In genomic region chr12:121800694-121801600, GRCh38 we compare ENCODE assay signal across 1 cellular context.
A peak's percentile ranks its signal among the peaks of the same experiment; 100 is the strongest.
TF ChIP-seq lines count a peak whose summit lies in the region.

No MANE protein-coding gene starts in this region.

TF ChIP-seq in HEK293, 187 proteins besides CTCF, POLR2A, EP300 and RAD21 (continued from another document and continues in another):
- TF ChIP-seq, protein P1, sequence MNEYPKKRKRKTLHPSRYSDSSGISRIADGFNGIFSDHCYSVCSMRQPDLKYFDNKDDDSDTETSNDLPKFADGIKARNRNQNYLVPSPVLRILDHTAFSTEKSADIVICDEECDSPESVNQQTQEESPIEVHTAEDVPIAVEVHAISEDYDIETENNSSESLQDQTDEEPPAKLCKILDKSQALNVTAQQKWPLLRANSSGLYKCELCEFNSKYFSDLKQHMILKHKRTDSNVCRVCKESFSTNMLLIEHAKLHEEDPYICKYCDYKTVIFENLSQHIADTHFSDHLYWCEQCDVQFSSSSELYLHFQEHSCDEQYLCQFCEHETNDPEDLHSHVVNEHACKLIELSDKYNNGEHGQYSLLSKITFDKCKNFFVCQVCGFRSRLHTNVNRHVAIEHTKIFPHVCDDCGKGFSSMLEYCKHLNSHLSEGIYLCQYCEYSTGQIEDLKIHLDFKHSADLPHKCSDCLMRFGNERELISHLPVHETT (tag by site-specific recombination; IDR thresholded peaks at IDR 0.05): 0 out of 2 replicates have a peak, but pooled peaks have one; percentile 22
- TF ChIP-seq ZSCAN23 (tag by site-specific recombination; IDR thresholded peaks at IDR 0.05) (peak; percentile 54; the same call in 1 of the 2 replicates), ZNF513 (tag by site-specific recombination; IDR thresholded peaks at IDR 0.05) (peak; percentile 8; the same call in 1 of the 2 replicates), SETDB1 (IDR thresholded peaks at IDR 0.05; ENCODE audit: insufficient read length, low read length) (no peak), ZNF561 (tag by site-specific recombination; IDR thresholded peaks at IDR 0.05; ENCODE audit: borderline replicate concordance) (0 out of 2 replicates have a peak, but pooled peaks have one; percentile 12), REST (tag by site-specific recombination; IDR thresholded peaks at IDR 0.05) (peak; percentile 19; the same call in 1 of the 2 replicates), HIC1 (tag by site-specific recombination; IDR thresholded peaks at IDR 0.05) (peak; percentile 27; the same call in 1 of the 2 replicates), YY2 (tag by site-specific recombination; IDR thresholded peaks at IDR 0.05) (no peak), ZNF501 (tag by site-specific recombination; IDR thresholded peaks at IDR 0.05) (no peak; the same call in 1 of the 2 replicates), ZXDB (tag by site-specific recombination; IDR thresholded peaks at IDR 0.05) (peak; percentile 99), ZNF747 (tag by site-specific recombination; IDR thresholded peaks at IDR 0.05) (no peak), SP7 (tag by site-specific recombination; IDR thresholded peaks at IDR 0.05) (0 out of 2 replicates have a peak, but pooled peaks have one; percentile 20), ZNF555 (tag by site-specific recombination; conservative IDR thresholded peaks at IDR 0.05) (no peak), EGR2 (tag by site-specific recombination; IDR thresholded peaks at IDR 0.05; ENCODE audit: low read depth) (peak; percentile 13; the same call in 1 of the 2 replicates), ZNF629 (tag by site-specific recombination; IDR thresholded peaks at IDR 0.05) (peak; percentile 56), ZBTB7A (tag by site-specific recombination; IDR thresholded peaks at IDR 0.05; ENCODE audit: low read depth) (peak; percentile 75; the same call in 1 of the 2 replicates), ZNF394 (tag by site-specific recombination; IDR thresholded peaks at IDR 0.05; ENCODE audit: borderline replicate concordance) (peak; percentile 14; the same call in 1 of the 2 replicates), ZBTB20 (tag by site-specific recombination; IDR thresholded peaks at IDR 0.05) (peak; percentile 65), IKZF3 (tag by site-specific recombination; IDR thresholded peaks at IDR 0.05) (no peak), ZNF600 (tag by site-specific recombination; IDR thresholded peaks at IDR 0.05) (no peak; the same call in 1 of the 2 replicates), ZNF24 (tag by site-specific recombination; IDR thresholded peaks at IDR 0.05) (0 out of 2 replicates have a peak, but pooled peaks have one; percentile 22), ZFHX2 (tag by site-specific recombination; conservative IDR thresholded peaks at IDR 0.05) (0 out of 2 replicates have a peak, but pooled peaks have one; percentile 19), SP2 (tag by site-specific recombination; IDR thresholded peaks at IDR 0.05) (peak; percentile 78), ZNF335 (tag by site-specific recombination; conservative IDR thresholded peaks at IDR 0.05) (peak; percentile 95), YY1 (tag by site-specific recombination; IDR thresholded peaks at IDR 0.05) (peak; percentile 87), ZBTB26 (tag by site-specific recombination; optimal IDR thresholded peaks at IDR 0.05) (peak; percentile 81), SALL2 (tag by site-specific recombination; IDR thresholded peaks at IDR 0.05; ENCODE audit: borderline replicate concordance) (no peak), ZNF248 (tag by site-specific recombination; IDR thresholded peaks at IDR 0.05) (no peak), ZNF777 (tag by site-specific recombination; IDR thresholded peaks at IDR 0.05; ENCODE audit: borderline replicate concordance) (0 out of 2 replicates have a peak, but pooled peaks have one; percentile 12), ZBTB8A (tag by site-specific recombination; IDR thresholded peaks at IDR 0.05) (peak; percentile 93), WT1 (tag by site-specific recombination; IDR thresholded peaks at IDR 0.05) (0 out of 2 replicates have a peak, but pooled peaks have one; percentile 24)
- TF ChIP-seq, protein P2, sequence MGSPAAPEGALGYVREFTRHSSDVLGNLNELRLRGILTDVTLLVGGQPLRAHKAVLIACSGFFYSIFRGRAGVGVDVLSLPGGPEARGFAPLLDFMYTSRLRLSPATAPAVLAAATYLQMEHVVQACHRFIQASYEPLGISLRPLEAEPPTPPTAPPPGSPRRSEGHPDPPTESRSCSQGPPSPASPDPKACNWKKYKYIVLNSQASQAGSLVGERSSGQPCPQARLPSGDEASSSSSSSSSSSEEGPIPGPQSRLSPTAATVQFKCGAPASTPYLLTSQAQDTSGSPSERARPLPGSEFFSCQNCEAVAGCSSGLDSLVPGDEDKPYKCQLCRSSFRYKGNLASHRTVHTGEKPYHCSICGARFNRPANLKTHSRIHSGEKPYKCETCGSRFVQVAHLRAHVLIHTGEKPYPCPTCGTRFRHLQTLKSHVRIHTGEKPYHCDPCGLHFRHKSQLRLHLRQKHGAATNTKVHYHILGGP (tag by site-specific recombination; IDR thresholded peaks at IDR 0.05): 0 out of 2 replicates have a peak, but pooled peaks have one; percentile 24
- TF ChIP-seq, protein P3, sequence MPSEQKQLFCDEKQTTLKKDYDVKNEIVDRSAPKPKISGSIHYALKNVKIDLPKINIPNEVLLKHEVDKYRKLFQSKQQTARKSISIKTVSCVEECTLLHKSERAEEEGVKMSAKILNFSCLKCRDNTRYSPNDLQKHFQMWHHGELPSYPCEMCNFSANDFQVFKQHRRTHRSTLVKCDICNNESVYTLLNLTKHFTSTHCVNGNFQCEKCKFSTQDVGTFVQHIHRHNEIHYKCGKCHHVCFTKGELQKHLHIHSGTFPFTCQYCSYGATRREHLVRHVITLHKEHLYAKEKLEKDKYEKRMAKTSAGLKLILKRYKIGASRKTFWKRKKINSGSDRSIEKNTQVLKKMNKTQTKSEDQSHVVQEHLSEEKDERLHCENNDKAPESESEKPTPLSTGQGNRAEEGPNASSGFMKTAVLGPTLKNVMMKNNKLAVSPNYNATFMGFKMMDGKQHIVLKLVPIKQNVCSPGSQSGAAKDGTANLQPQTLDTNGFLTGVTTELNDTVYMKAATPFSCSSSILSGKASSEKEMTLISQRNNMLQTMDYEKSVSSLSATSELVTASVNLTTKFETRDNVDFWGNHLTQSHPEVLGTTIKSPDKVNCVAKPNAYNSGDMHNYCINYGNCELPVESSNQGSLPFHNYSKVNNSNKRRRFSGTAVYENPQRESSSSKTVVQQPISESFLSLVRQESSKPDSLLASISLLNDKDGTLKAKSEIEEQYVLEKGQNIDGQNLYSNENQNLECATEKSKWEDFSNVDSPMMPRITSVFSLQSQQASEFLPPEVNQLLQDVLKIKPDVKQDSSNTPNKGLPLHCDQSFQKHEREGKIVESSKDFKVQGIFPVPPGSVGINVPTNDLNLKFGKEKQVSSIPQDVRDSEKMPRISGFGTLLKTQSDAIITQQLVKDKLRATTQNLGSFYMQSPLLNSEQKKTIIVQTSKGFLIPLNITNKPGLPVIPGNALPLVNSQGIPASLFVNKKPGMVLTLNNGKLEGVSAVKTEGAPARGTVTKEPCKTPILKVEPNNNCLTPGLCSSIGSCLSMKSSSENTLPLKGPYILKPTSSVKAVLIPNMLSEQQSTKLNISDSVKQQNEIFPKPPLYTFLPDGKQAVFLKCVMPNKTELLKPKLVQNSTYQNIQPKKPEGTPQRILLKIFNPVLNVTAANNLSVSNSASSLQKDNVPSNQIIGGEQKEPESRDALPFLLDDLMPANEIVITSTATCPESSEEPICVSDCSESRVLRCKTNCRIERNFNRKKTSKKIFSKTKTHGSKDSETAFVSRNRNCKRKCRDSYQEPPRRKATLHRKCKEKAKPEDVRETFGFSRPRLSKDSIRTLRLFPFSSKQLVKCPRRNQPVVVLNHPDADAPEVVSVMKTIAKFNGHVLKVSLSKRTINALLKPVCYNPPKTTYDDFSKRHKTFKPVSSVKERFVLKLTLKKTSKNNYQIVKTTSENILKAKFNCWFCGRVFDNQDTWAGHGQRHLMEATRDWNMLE (tag by site-specific recombination; conservative IDR thresholded peaks at IDR 0.05; ENCODE audit: low read depth): no peak
- TF ChIP-seq, protein P4, sequence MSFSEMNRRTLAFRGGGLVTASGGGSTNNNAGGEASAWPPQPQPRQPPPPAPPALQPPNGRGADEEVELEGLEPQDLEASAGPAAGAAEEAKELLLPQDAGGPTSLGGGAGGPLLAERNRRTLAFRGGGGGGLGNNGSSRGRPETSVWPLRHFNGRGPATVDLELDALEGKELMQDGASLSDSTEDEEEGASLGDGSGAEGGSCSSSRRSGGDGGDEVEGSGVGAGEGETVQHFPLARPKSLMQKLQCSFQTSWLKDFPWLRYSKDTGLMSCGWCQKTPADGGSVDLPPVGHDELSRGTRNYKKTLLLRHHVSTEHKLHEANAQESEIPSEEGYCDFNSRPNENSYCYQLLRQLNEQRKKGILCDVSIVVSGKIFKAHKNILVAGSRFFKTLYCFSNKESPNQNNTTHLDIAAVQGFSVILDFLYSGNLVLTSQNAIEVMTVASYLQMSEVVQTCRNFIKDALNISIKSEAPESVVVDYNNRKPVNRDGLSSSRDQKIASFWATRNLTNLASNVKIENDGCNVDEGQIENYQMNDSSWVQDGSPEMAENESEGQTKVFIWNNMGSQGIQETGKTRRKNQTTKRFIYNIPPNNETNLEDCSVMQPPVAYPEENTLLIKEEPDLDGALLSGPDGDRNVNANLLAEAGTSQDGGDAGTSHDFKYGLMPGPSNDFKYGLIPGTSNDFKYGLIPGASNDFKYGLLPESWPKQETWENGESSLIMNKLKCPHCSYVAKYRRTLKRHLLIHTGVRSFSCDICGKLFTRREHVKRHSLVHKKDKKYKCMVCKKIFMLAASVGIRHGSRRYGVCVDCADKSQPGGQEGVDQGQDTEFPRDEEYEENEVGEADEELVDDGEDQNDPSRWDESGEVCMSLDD (tag by site-specific recombination; IDR thresholded peaks at IDR 0.05): peak; percentile 96
- TF ChIP-seq, protein P5, sequence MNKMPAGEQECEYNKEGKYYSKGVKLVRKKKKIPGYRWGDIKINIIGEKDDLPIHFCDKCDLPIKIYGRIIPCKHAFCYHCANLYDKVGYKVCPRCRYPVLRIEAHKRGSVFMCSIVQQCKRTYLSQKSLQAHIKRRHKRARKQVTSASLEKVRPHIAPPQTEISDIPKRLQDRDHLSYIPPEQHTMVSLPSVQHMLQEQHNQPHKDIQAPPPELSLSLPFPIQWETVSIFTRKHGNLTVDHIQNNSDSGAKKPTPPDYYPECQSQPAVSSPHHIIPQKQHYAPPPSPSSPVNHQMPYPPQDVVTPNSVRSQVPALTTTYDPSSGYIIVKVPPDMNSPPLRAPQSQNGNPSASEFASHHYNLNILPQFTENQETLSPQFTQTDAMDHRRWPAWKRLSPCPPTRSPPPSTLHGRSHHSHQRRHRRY (tag by site-specific recombination; IDR thresholded peaks at IDR 0.05): no peak
